In genomic region chr10:522350-522749, GRCh38 we compare ENCODE assay signal across 16 cellular contexts.
"Had no signal": no experiment of that assay in that cellular context is flagged by ENCODE, and none has a peak within 500 bp of the region (broad histone marks: within the 10 kb centered on the region; RNA-seq: fewer than 3 reads in every experiment).

No MANE protein-coding gene starts in this region.

- H3K4me3 ChIP-seq: esophagus squamous epithelium, gastrocnemius medialis, mucosa of descending colon, neural progenitor cell, tibial nerve had no signal

- H3K36me3 ChIP-seq: esophagus squamous epithelium, gastrocnemius medialis, neural progenitor cell had no signal

- DNase-seq: activated B cell treated with CpG ODN at 0.5 μM for 24 hours; activated CD4-positive, alpha-beta memory T cell treated with anti-CD3 and anti-CD28 coated beads for 36 hours; activated CD4-positive, alpha-beta T cell treated with anti-CD3 and anti-CD28 coated beads for 4 hours; activated naive CD4-positive, alpha-beta T cell treated with Interleukin-2 at 50 U/mL for 16 hours; activated T-cell treated with anti-CD3 and anti-CD28 coated beads, Interleukin-2, amount 50 U/mL, for 48 hours; cortex of kidney; endodermal cell; esophagus squamous epithelium; gastrocnemius medialis; mucosa of descending colon; naive B cell; retina; stimulated activated CD4-positive, alpha-beta T cell treated with anti-CD3 and anti-CD28 coated beads, Interleukin-4, amount 100 ng/mL, for 4 hours; T-helper 17 cell had no signal

- H3K9me3 ChIP-seq: esophagus squamous epithelium, gastrocnemius medialis, mucosa of descending colon, tibial nerve had no signal

- H3K27ac ChIP-seq: esophagus squamous epithelium, gastrocnemius medialis, neural progenitor cell, tibial nerve had no signal

- H2AFZ ChIP-seq: neural progenitor cell had no signal

- ATAC-seq: gastrocnemius medialis, T-helper 17 cell had no signal

- H3K27me3 ChIP-seq: esophagus squamous epithelium, gastrocnemius medialis, neural progenitor cell, tibial nerve had no signal

- H3K9ac ChIP-seq: neural progenitor cell had no signal
